Comparison of ENCODE assay signal across 18 cellular contexts in genomic region chr3:58864480-58864879, GRCh38.
DNase-seq lines count a peak whose midpoint lies in the region; ATAC-seq and TF ChIP-seq lines count a peak whose summit lies in the region.
"Had no signal": no experiment of that assay in that cellular context is flagged by ENCODE, and none has a peak within 500 bp of the region (broad histone marks: within the 10 kb centered on the region; RNA-seq: fewer than 3 reads in every experiment).

No MANE protein-coding gene starts in this region.

- no peak for DNase-seq in SK-N-SH
- peak; percentile 54 for DNase-seq in dermis blood vessel endothelial cell
- DNase-seq in amniotic stem cell (lab: John Stamatoyannopoulos, UW), result no peak
- no peak for DNase-seq in mesenchymal stem cell
- DNase-seq: AML-193; CD4-positive, alpha-beta memory T cell; DMS79 treated with DMSO at 0.1 percent for 48 hours; EL; GOT3; H7; HFFc6 had no signal

- peak overlapping the region; percentile 36; the same call in 1 of the 2 replicates for H2AFZ ChIP-seq in SK-N-SH (ENCODE audit: low read depth)
- H2AFZ ChIP-seq in Loucy (ENCODE audit: low read length), result peak overlapping the region; percentile 83; the same call in 1 of the 2 replicates
- H2AFZ ChIP-seq in mesenchymal stem cell (ENCODE audit: low read depth, low read length), result no peak overlapping the region

- no peak overlapping the region for H3K18ac ChIP-seq in mesenchymal stem cell (ENCODE audit: low read depth in 1 of 2, low read length in 2 of 2)

- H3F3A ChIP-seq in SK-N-SH (replicated peaks; ENCODE audit: insufficient read depth) (peaks cover 3% of the 10 kb centered on the region), Loucy (ENCODE audit: low read depth) (no peaks in the 10 kb centered on the region)

- H3K4ac ChIP-seq in mesenchymal stem cell (ENCODE audit: low read depth in 1 of 2, low read length in 2 of 2), result no peak overlapping the region

- H3K4me2 ChIP-seq in SK-N-SH (no peak overlapping the region), Loucy (ENCODE audit: low read depth, low read length, poor library complexity, severe bottlenecking) (no peak overlapping the region), mesenchymal stem cell (ENCODE audit: low read length, poor library complexity, severe bottlenecking) (no peak overlapping the region)
- H3K4me2 ChIP-seq: A549 had no signal

- H4K8ac ChIP-seq in mesenchymal stem cell (ENCODE audit: low read length), result no peak overlapping the region

- POLR2A ChIA-PET in SK-N-SH (lab: Yijun Ruan, JAX), result no interaction called here

- no peak overlapping the region for H3K4me3 ChIP-seq in SK-N-SH (ENCODE audit: low read depth in 2 of 2, low read length in 1 of 2)
- no peak overlapping the region for H3K4me3 ChIP-seq in Loucy (ENCODE audit: low read length, poor library complexity, severe bottlenecking)
- no peak overlapping the region for H3K4me3 ChIP-seq in mesenchymal stem cell (ENCODE audit: insufficient read depth in 1 of 2, low read depth in 1 of 2, low read length in 2 of 2)
- H3K4me3 ChIP-seq: A549 had no signal

- TF ChIP-seq CTCF in SK-N-SH (IDR thresholded peaks at IDR 0.05) (no peak), Loucy (conservative IDR thresholded peaks at IDR 0.05; ENCODE audit: low read length) (no peak)

- TF ChIP-seq RAD21 in SK-N-SH (IDR thresholded peaks at IDR 0.05; ENCODE audit: low read length), result no peak

- CTCF ChIA-PET in SK-N-SH (lab: Yijun Ruan, JAX), result no interaction called here

- no peaks in the 10 kb centered on the region for H4K20me1 ChIP-seq in SK-N-SH (ENCODE audit: insufficient read depth)
- H4K20me1 ChIP-seq in Loucy (ENCODE audit: insufficient read depth, low read length, poor library complexity, severe bottlenecking), result no peaks in the 10 kb centered on the region

- no peak overlapping the region for H4K91ac ChIP-seq in mesenchymal stem cell (ENCODE audit: low read length)

- H2AK5ac ChIP-seq in mesenchymal stem cell (ENCODE audit: low read length, severe bottlenecking), result no peak overlapping the region

- H3K9ac ChIP-seq in SK-N-SH, result no peak overlapping the region
- no peak overlapping the region for H3K9ac ChIP-seq in Loucy (ENCODE audit: low read depth, low read length, poor library complexity, severe bottlenecking)
- no peak overlapping the region for H3K9ac ChIP-seq in mesenchymal stem cell (ENCODE audit: low read length)

- H2BK15ac ChIP-seq in mesenchymal stem cell (ENCODE audit: low read depth, poor library complexity, severe bottlenecking), result no peak overlapping the region

- peaks cover 0 to 3% of the 10 kb centered on the region in 2 experiments; a peak in 2 of 4 replicates for H3K4me1 ChIP-seq in SK-N-SH (ENCODE audit: control insufficient read depth in 1 of 2, insufficient read depth in 2 of 2, low read depth in 1 of 2, low read length in 1 of 2)
- H3K4me1 ChIP-seq in Loucy (ENCODE audit: insufficient read depth, low read length, poor library complexity, severe bottlenecking), result peaks cover 52% of the 10 kb centered on the region
- no peaks in the 10 kb centered on the region for H3K4me1 ChIP-seq in mesenchymal stem cell (ENCODE audit: control insufficient read depth, insufficient read depth, low read depth, low read length)
- H3K4me1 ChIP-seq: A549 had no signal

- ATAC-seq in SK-N-SH treated with all-trans-retinoic acid at 6 μM for 48 hours (no peak), GM21381 (IDR thresholded peaks at IDR 0.05; ENCODE audit: unreplicated experiment) (no peak), HG02981 (IDR thresholded peaks at IDR 0.05; ENCODE audit: unreplicated experiment) (no peak)
- ATAC-seq: A549, HCT116 had no signal

- no peak overlapping the region for H3K14ac ChIP-seq in mesenchymal stem cell (ENCODE audit: low read length in 2 of 2)

- H3K9me3 ChIP-seq in SK-N-SH (no peaks in the 10 kb centered on the region), Loucy (ENCODE audit: insufficient read depth, low read depth, low read length) (no peaks in the 10 kb centered on the region), mesenchymal stem cell (ENCODE audit: control insufficient read depth, low read length) (no peaks in the 10 kb centered on the region)
- H3K9me3 ChIP-seq: A549 had no signal

- H3K27me3 ChIP-seq in SK-N-SH (ENCODE audit: insufficient read depth), result no peaks in the 10 kb centered on the region
- no peaks in the 10 kb centered on the region for H3K27me3 ChIP-seq in Loucy (ENCODE audit: insufficient read depth, low read length, poor library complexity, severe bottlenecking)
- no peaks in the 10 kb centered on the region for H3K27me3 ChIP-seq in mesenchymal stem cell (ENCODE audit: control insufficient read depth in 1 of 2, insufficient read depth in 1 of 2, low read length in 2 of 2)

- no peak overlapping the region for H3K23ac ChIP-seq in mesenchymal stem cell (ENCODE audit: low read length in 2 of 2)

- no peaks in the 10 kb centered on the region for H3K79me1 ChIP-seq in mesenchymal stem cell (replicated peaks; ENCODE audit: low read length, poor library complexity, severe bottlenecking)

- no peak for TF ChIP-seq EP300 in SK-N-SH (IDR thresholded peaks at IDR 0.05; ENCODE audit: borderline replicate concordance in 1 of 2, low read depth in 1 of 2, low read length in 1 of 2)

- H3K36me3 ChIP-seq in SK-N-SH (replicated peaks in 1 of 2; ENCODE audit: control insufficient read depth in 1 of 2, insufficient read depth in 2 of 2, low read length in 1 of 2), result no peaks in the 10 kb centered on the region
- no peaks in the 10 kb centered on the region for H3K36me3 ChIP-seq in Loucy (ENCODE audit: insufficient read depth, low read length)
- no peaks in the 10 kb centered on the region for H3K36me3 ChIP-seq in mesenchymal stem cell (ENCODE audit: control insufficient read depth in 1 of 2, insufficient read depth in 2 of 2, low read depth in 1 of 2, low read length in 2 of 2)

- no peak overlapping the region for H2BK12ac ChIP-seq in mesenchymal stem cell (ENCODE audit: low read length in 2 of 2)

- H2BK120ac ChIP-seq in mesenchymal stem cell (ENCODE audit: low read depth, low read length), result no peak overlapping the region

- no peaks in the 10 kb centered on the region for H3K79me2 ChIP-seq in SK-N-SH (ENCODE audit: insufficient read depth)
- no peaks in the 10 kb centered on the region for H3K79me2 ChIP-seq in Loucy (ENCODE audit: insufficient read depth, low read length)

- H2BK5ac ChIP-seq in mesenchymal stem cell (ENCODE audit: low read depth, low read length, poor library complexity, severe bottlenecking), result no peak overlapping the region

- H3K27ac ChIP-seq in SK-N-SH (ENCODE audit: low read depth in 2 of 2, low read length in 1 of 2) (no peak overlapping the region), mesenchymal stem cell (ENCODE audit: low read length, poor library complexity, severe bottlenecking) (no peak overlapping the region)
- H3K27ac ChIP-seq: 22Rv1, A549 had no signal

- H3K9me2 ChIP-seq in SK-N-SH, result no peaks in the 10 kb centered on the region
- no peaks in the 10 kb centered on the region for H3K9me2 ChIP-seq in Loucy (replicated peaks; ENCODE audit: low read depth, low read length)

TF ChIP-seq in SK-N-SH, 30 proteins besides CTCF, POLR2A, EP300 and RAD21 (continues in another document):
- TF ChIP-seq IRF3 (IDR thresholded peaks at IDR 0.05; ENCODE audit: low read depth, low read length), result no peak
- no peak for TF ChIP-seq USF1 (IDR thresholded peaks at IDR 0.05; ENCODE audit: borderline replicate concordance, low read depth)
- TF ChIP-seq GABPA (IDR thresholded peaks at IDR 0.05; ENCODE audit: low read depth), result no peak
- no peak for TF ChIP-seq JUND (IDR thresholded peaks at IDR 0.05)
- TF ChIP-seq CHD2 (IDR thresholded peaks at IDR 0.05; ENCODE audit: low read length, partially characterized antibody), result no peak
- no peak for TF ChIP-seq FOXJ3 (CRISPR knock-in tag; IDR thresholded peaks at IDR 0.05)
- no peak for TF ChIP-seq SIN3A (IDR thresholded peaks at IDR 0.05; ENCODE audit: borderline replicate concordance, low read depth, low read length)

TF ChIP-seq in SK-N-SH treated with all-trans-retinoic acid at 6 μM for 48 hours, 23 proteins besides CTCF, POLR2A, EP300 and RAD21 (continues in another document):
- no peak for TF ChIP-seq CSDC2 (CRISPR knock-in tag; IDR thresholded peaks at IDR 0.05)
- no peak for TF ChIP-seq ZNF70 (CRISPR knock-in tag; IDR thresholded peaks at IDR 0.05)
- TF ChIP-seq RARB (CRISPR knock-in tag; IDR thresholded peaks at IDR 0.05), result no peak
- TF ChIP-seq POU6F1 (CRISPR knock-in tag; IDR thresholded peaks at IDR 0.05; ENCODE audit: borderline replicate concordance, low read depth), result no peak
- no peak for TF ChIP-seq PPARA (CRISPR knock-in tag; IDR thresholded peaks at IDR 0.05; ENCODE audit: borderline replicate concordance)
- no peak for TF ChIP-seq TCF4 (CRISPR knock-in tag; IDR thresholded peaks at IDR 0.05; ENCODE audit: borderline replicate concordance)
- no peak for TF ChIP-seq PATZ1 (CRISPR knock-in tag; IDR thresholded peaks at IDR 0.05; ENCODE audit: borderline replicate concordance)
- TF ChIP-seq ZNF8 (CRISPR knock-in tag; IDR thresholded peaks at IDR 0.05), result no peak
- no peak for TF ChIP-seq ISL1 (CRISPR knock-in tag; IDR thresholded peaks at IDR 0.05)
